Comparison of ENCODE assay signal across 1 cellular context in the genomic region with DNA sequence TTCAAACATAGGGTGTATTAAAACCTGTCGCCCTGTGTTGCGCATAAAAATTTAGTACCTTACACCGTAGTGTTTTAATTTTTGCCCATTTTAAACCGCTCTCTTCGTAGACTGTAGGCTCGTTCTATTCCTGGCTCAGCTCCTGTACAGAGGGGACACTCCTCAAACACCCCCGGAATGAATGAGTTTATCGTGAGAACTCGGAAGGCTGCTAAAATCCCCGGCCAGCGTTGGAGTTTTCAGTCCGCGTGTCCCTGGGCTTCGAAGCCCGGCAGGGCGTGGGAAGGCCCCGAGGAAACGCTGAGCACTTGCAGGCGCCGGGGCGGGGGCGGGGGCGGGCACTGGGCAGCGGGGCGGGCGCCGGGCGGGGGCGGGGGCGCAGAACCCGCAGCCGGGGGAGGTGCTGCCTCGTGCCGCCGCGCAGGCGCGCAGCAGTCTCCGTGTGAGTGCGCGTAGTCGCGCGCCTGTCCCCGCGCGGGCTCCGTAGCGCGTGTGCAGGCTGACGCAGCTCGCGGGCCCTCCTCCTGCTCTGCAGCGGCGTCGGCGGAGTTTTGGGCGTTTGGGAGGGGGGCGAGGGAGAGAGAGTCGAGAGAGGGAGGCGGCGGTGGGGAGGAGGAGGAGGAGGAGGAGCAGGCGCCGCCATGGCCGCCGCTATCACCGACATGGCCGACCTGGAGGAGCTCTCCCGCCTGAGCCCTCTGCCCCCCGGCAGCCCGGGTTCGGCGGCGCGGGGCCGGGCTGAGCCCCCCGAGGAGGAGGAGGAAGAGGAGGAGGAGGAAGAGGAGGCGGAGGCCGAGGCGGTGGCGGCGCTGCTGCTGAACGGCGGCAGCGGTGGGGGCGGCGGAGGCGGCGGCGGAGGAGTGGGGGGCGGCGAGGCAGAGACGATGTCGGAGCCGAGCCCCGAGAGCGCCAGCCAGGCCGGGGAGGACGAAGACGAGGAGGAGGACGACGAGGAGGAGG.
TF ChIP-seq lines count a peak whose summit lies in the region.

TSS of gene AEBP2 (plus strand) at position 434 of the 960 bp plus-strand sequence. CDS start at position 642, 208 bp downstream.

TF ChIP-seq in HEK293, 187 proteins besides CTCF, POLR2A, EP300 and RAD21 (continued from another document):
- TF ChIP-seq PBX3 (CRISPR knock-in tag; IDR thresholded peaks at IDR 0.05) (no peak), ZNF311 (tag by site-specific recombination; IDR thresholded peaks at IDR 0.05; ENCODE audit: borderline replicate concordance) (no peak), BCL6B (tag by site-specific recombination; IDR thresholded peaks at IDR 0.05) (no peak), KLF16 (tag by site-specific recombination; IDR thresholded peaks at IDR 0.05) (peak; percentile 13; the same call in 1 of the 2 replicates), FEZF1 (tag by site-specific recombination; IDR thresholded peaks at IDR 0.05) (0 out of 2 replicates have a peak, but pooled peaks have one; percentile 44), SP7 (tag by site-specific recombination; IDR thresholded peaks at IDR 0.05) (peak; percentile 63), WT1 (tag by site-specific recombination; IDR thresholded peaks at IDR 0.05) (peak; percentile 43; the same call in 1 of the 2 replicates), ZNF843 (tag by site-specific recombination; IDR thresholded peaks at IDR 0.05) (peak; percentile 19; the same call in 1 of the 2 replicates), ZNF560 (tag by site-specific recombination; IDR thresholded peaks at IDR 0.05; ENCODE audit: borderline replicate concordance) (no peak), RBAK (tag by site-specific recombination; IDR thresholded peaks at IDR 0.05) (no peak), ZNF670 (tag by site-specific recombination; IDR thresholded peaks at IDR 0.05; ENCODE audit: low read depth) (no peak), ZNF24 (tag by site-specific recombination; IDR thresholded peaks at IDR 0.05) (no peak), ZNF585B (tag by site-specific recombination; IDR thresholded peaks at IDR 0.05) (no peak), HOXC10 (CRISPR knock-in tag; IDR thresholded peaks at IDR 0.05) (no peak), ZNF23 (tag by site-specific recombination; IDR thresholded peaks at IDR 0.05; ENCODE audit: borderline replicate concordance) (no peak), ZNF280C (tag by site-specific recombination; IDR thresholded peaks at IDR 0.05) (no peak), ZXDB (tag by site-specific recombination; IDR thresholded peaks at IDR 0.05) (no peak), EGR2 (tag by site-specific recombination; IDR thresholded peaks at IDR 0.05; ENCODE audit: low read depth) (peak; percentile 97), KLF8 (tag by site-specific recombination; IDR thresholded peaks at IDR 0.05) (peak; percentile 69), ZNF76 (tag by site-specific recombination; IDR thresholded peaks at IDR 0.05; ENCODE audit: borderline replicate concordance, low read depth) (0 out of 2 replicates have a peak, but pooled peaks have one; percentile 12), ZNF571 (tag by site-specific recombination; IDR thresholded peaks at IDR 0.05) (no peak), ZNF121 (tag by site-specific recombination; IDR thresholded peaks at IDR 0.05) (0 out of 2 replicates have a peak, but pooled peaks have one; percentile 30), ZNF561 (tag by site-specific recombination; IDR thresholded peaks at IDR 0.05; ENCODE audit: borderline replicate concordance) (0 out of 2 replicates have a peak, but pooled peaks have one; percentile 32), ZSCAN30 (tag by site-specific recombination; IDR thresholded peaks at IDR 0.05) (peak; percentile 44; the same call in 1 of the 2 replicates), ZNF629 (tag by site-specific recombination; IDR thresholded peaks at IDR 0.05) (peak; percentile 66), ZNF600 (tag by site-specific recombination; IDR thresholded peaks at IDR 0.05) (peak; percentile 52; the same call in 1 of the 2 replicates), ZNF701 (tag by site-specific recombination; IDR thresholded peaks at IDR 0.05) (no peak), ZEB2 (tag by site-specific recombination; IDR thresholded peaks at IDR 0.05) (peak; percentile 67), ZNF223 (tag by site-specific recombination; IDR thresholded peaks at IDR 0.05) (no peak), ZNF341 (tag by site-specific recombination; IDR thresholded peaks at IDR 0.05; ENCODE audit: low read depth) (peak; percentile 84)
- TF ChIP-seq, protein P1, sequence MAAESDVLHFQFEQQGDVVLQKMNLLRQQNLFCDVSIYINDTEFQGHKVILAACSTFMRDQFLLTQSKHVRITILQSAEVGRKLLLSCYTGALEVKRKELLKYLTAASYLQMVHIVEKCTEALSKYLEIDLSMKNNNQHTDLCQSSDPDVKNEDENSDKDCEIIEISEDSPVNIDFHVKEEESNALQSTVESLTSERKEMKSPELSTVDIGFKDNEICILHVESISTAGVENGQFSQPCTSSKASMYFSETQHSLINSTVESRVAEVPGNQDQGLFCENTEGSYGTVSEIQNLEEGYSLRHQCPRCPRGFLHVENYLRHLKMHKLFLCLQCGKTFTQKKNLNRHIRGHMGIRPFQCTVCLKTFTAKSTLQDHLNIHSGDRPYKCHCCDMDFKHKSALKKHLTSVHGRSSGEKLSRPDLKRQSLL (tag by site-specific recombination; IDR thresholded peaks at IDR 0.05): no peak
TF ChIP-seq in HEK293: peak in this region for 41.
